In genomic region chr9:124452841-124453585, GRCh38 we compare ENCODE assay signal across 18 cellular contexts. TPM values are rescaled to one million over a fixed set of nuclear protein-coding genes. Genes with fewer than 3 reads are reported as not detected.
DNase-seq lines count a peak whose midpoint lies in the region; ATAC-seq, FAIRE-seq and TF ChIP-seq lines count a peak whose summit lies in the region.
"Had no signal": no experiment of that assay in that cellular context is flagged by ENCODE, and none has a peak within 500 bp of the region (broad histone marks: within the 10 kb centered on the region; RNA-seq: fewer than 3 reads in every experiment).

No MANE protein-coding gene starts in this region.

- no peak overlapping the region for H3K9ac ChIP-seq in HepG2 (ENCODE audit: insufficient read depth, low read depth, low read length)

- no peak overlapping the region for H3K27ac Mint-ChIP-seq in dendritic cell treated with granulocyte-macrophage colony-stimulating factor and Interleukin-4, amounts not matched to agents 40 ng/mL and 50 ng/mL, for 4 days
- H3K27ac Mint-ChIP-seq in effector memory CD8-positive, alpha-beta T cell, result no peak overlapping the region

- DNase-seq in cardiac septum (ENCODE audit: low spot score), result peak; percentile 56
- no peak for DNase-seq in left cardiac atrium
- no peak for DNase-seq in HepG2 (ENCODE audit: low spot score)
- DNase-seq in aorta, result peak; percentile 25 to 73
- no peak for DNase-seq in D341Med (ENCODE audit: low spot score)
- no peak for DNase-seq in effector memory CD8-positive, alpha-beta T cell
- no peak for DNase-seq in stomach
- DNase-seq: activated gamma-delta T cell, foreskin fibroblast, GF-D8, MG63, NCI-H187, NCI-H524 treated with DMSO at 0.1 percent for 48 hours, WERI-Rb-1 had no signal

- in situ Hi-C loops in HepG2 (cut with HindIII; ENCODE audit: extremely low pct_ligation_motif_present, low pct_unique_long_range_greater_than_20kb), result no loop called here

- peaks cover 52% of the 10 kb centered on the region for H3K27me3 Mint-ChIP-seq in dendritic cell treated with granulocyte-macrophage colony-stimulating factor and Interleukin-4, amounts not matched to agents 40 ng/mL and 50 ng/mL, for 4 days
- peaks cover 29 to 48% of the 10 kb centered on the region in 2 donors for H3K27me3 Mint-ChIP-seq in effector memory CD8-positive, alpha-beta T cell

- peak overlapping the region; percentile 51 for H3K4me2 ChIP-seq in HepG2 (ENCODE audit: low read depth, low read length)

- TF ChIP-seq CTCF in HepG2 (CRISPR knock-in tag; IDR thresholded peaks at IDR 0.05) (no peak), stomach (IDR thresholded peaks at IDR 0.05) (no peak)

- no peaks in the 10 kb centered on the region for H3K9me3 Mint-ChIP-seq in dendritic cell treated with granulocyte-macrophage colony-stimulating factor and Interleukin-4, amounts not matched to agents 40 ng/mL and 50 ng/mL, for 4 days
- no peaks in the 10 kb centered on the region for H3K9me3 Mint-ChIP-seq in effector memory CD8-positive, alpha-beta T cell

- POLR2A ChIA-PET in HepG2 (lab: Yijun Ruan, JAX), result interaction anchor here (0.6 kb wide), 1 partner anchor 9 kb away, joined by 3 read pairs; no protein-coding TSS in a partner anchor

- TF ChIP-seq POLR2A in HepG2 (IDR thresholded peaks at IDR 0.05; ENCODE audit: insufficient read depth in 1 of 2, low read depth in 2 of 2, low read length in 2 of 2), result no peak
- TF ChIP-seq POLR2A in stomach (IDR thresholded peaks at IDR 0.05), result no peak

- no peak overlapping the region for H2AFZ ChIP-seq in HepG2 (ENCODE audit: low read length)

- H3K79me2 ChIP-seq in HepG2 (ENCODE audit: insufficient read depth, low read length), result no peaks in the 10 kb centered on the region

- CTCF ChIA-PET in HepG2 (lab: Yijun Ruan, JAX; ENCODE audit: low intra/inter-chr PET ratio, low total read pairs), result no interaction called here

- peak overlapping the region; percentile 53 for H3K4me3 Mint-ChIP-seq in dendritic cell treated with granulocyte-macrophage colony-stimulating factor and Interleukin-4, amounts not matched to agents 40 ng/mL and 50 ng/mL, for 4 days
- no peak overlapping the region for H3K4me3 Mint-ChIP-seq in effector memory CD8-positive, alpha-beta T cell

- 91% methylated on average over 38 of the region's 85 CpGs for WGBS in HepG2 (ENCODE audit: low lambda C conversion rate)
- 27 to 31% methylated on average over 57 to 85 of the region's 85 CpGs for WGBS in aorta, 2 donors
- 35 to 87% (median 39%) methylated on average over 5 to 85 of the region's 85 CpGs for WGBS in stomach, 5 donors

- no TSS peak for BruUV-seq in HepG2 (replicated peaks; lab: Mats Ljungman, UMichigan)

- TF ChIP-seq EP300 in HepG2 (IDR thresholded peaks at IDR 0.05; ENCODE audit: low read depth in 2 of 2, low read length in 2 of 2) (no peak), HepG2 (CRISPR knock-in tag; IDR thresholded peaks at IDR 0.05; ENCODE audit: borderline replicate concordance) (no peak), stomach (IDR thresholded peaks at IDR 0.05) (no peak)

- H3K4me3 ChIP-seq in HepG2 (replicated peaks in 1 of 3; ENCODE audit: insufficient read depth in 1 of 3, low read depth in 2 of 3, low read length in 3 of 3), result peak overlapping the region in 2 of 3 experiments; percentile 46 to 55; a peak in 3 of 6 replicates
- H3K4me3 ChIP-seq in aorta (ENCODE audit: low read length in 2 of 2), result no peak overlapping the region
- peak overlapping the region in 2 of 4 donors; percentile 28 for H3K4me3 ChIP-seq in stomach
- H3K4me3 ChIP-seq: MG63 had no signal

- H4K20me1 ChIP-seq in HepG2 (ENCODE audit: insufficient read depth, low read length), result no peaks in the 10 kb centered on the region

- no peak overlapping the region for H3K27ac ChIP-seq in HepG2 (ENCODE audit: extremely low read length, insufficient read depth, low read length)
- H3K27ac ChIP-seq in aorta (ENCODE audit: low read depth in 1 of 2, low read length in 2 of 2), result no peak overlapping the region
- no peak overlapping the region for H3K27ac ChIP-seq in stomach
- H3K27ac ChIP-seq: WERI-Rb-1 had no signal

- H3K36me3 ChIP-seq in HepG2 (replicated peaks in 1 of 2; ENCODE audit: control insufficient read depth in 1 of 2, insufficient read depth in 2 of 2, low read length in 2 of 2) (no peaks in the 10 kb centered on the region), aorta (ENCODE audit: control insufficient read depth in 1 of 2, insufficient read depth in 2 of 2, low read length in 1 of 2) (no peaks in the 10 kb centered on the region), stomach (no peaks in the 10 kb centered on the region)
- H3K36me3 ChIP-seq: MG63, WERI-Rb-1 had no signal

- intact Hi-C loops in cardiac septum (cut with DNase I) (no loop called here), left cardiac atrium (cut with DNase I) (no loop called here), HepG2 (cut with micrococcal nuclease; ENCODE audit: unreplicated experiment) (no loop called here), aorta (cut with DNase I) (no loop called here), stomach (cut with DNase I; ENCODE audit: low total_unique reads) (no loop called here)
- intact Hi-C loops in dendritic cell treated with granulocyte-macrophage colony-stimulating factor and Interleukin-4, amounts not matched to agents 40 ng/mL and 50 ng/mL, for 4 days (cut with micrococcal nuclease), result no loop called here

- no peak for FAIRE-seq in HepG2 (lab: Jason Lieb, UNC)
- FAIRE-seq: islet of Langerhans had no signal

- H3K4me1 ChIP-seq in HepG2 (ENCODE audit: insufficient read depth, low read length), result peaks cover 10% of the 10 kb centered on the region; the same call in 1 of the 2 replicates
- no peaks in the 10 kb centered on the region for H3K4me1 ChIP-seq in aorta (ENCODE audit: control insufficient read depth in 1 of 2, insufficient read depth in 2 of 2, low read length in 2 of 2)
- H3K4me1 ChIP-seq in stomach, result peaks cover 11 to 23% (median 16%) of the 10 kb centered on the region in 4 donors

- no peak for TF ChIP-seq RAD21 in HepG2 (CRISPR knock-in tag; IDR thresholded peaks at IDR 0.05)

- ATAC-seq in left cardiac atrium (no peak), HepG2 (peak; percentile 9; the same call in 1 of the 3 replicates), aorta (ENCODE audit: low FRiP score) (no peak)
- ATAC-seq in effector memory CD8-positive, alpha-beta T cell (replicated peaks), result no peak

- H3K4me1 Mint-ChIP-seq in dendritic cell treated with granulocyte-macrophage colony-stimulating factor and Interleukin-4, amounts not matched to agents 40 ng/mL and 50 ng/mL, for 4 days (ENCODE audit: low read depth), result peaks cover 6% of the 10 kb centered on the region
- peaks cover 0 to 4% of the 10 kb centered on the region in 2 donors for H3K4me1 Mint-ChIP-seq in effector memory CD8-positive, alpha-beta T cell (ENCODE audit: low read depth in 2 of 2)

- no peaks in the 10 kb centered on the region for H3K36me3 Mint-ChIP-seq in dendritic cell treated with granulocyte-macrophage colony-stimulating factor and Interleukin-4, amounts not matched to agents 40 ng/mL and 50 ng/mL, for 4 days (ENCODE audit: low read depth)
- H3K36me3 Mint-ChIP-seq in effector memory CD8-positive, alpha-beta T cell (ENCODE audit: insufficient read depth), result no peaks in the 10 kb centered on the region

- peaks cover 15 to 43% of the 10 kb centered on the region in 2 experiments; a peak in 3 of 5 replicates for H3K27me3 ChIP-seq in HepG2 (ENCODE audit: control insufficient read depth in 1 of 2, insufficient read depth in 2 of 2, low read length in 2 of 2)
- H3K27me3 ChIP-seq in aorta (ENCODE audit: control insufficient read depth in 1 of 2, insufficient read depth in 2 of 2, low read length in 1 of 2), result no peaks in the 10 kb centered on the region
- peaks cover 15 to 73% (median 54%) of the 10 kb centered on the region in 3 donors for H3K27me3 ChIP-seq in stomach
- H3K27me3 ChIP-seq: MG63 had no signal

- no peaks in the 10 kb centered on the region for H3K9me3 ChIP-seq in HepG2 (ENCODE audit: low read length)
- H3K9me3 ChIP-seq in aorta (ENCODE audit: control insufficient read depth, low read length), result no peaks in the 10 kb centered on the region
- no peaks in the 10 kb centered on the region for H3K9me3 ChIP-seq in stomach
- H3K9me3 ChIP-seq: MG63 had no signal

RNA-seq across cellular contexts. Expression of gene ADGRD2, which starts 2.8 kb away (rescaled TPM):
- total RNA-seq in cardiac septum (not detected), left cardiac atrium (not detected), HepG2 (2016; rRNA removed; fragmentation: Illumina TruSeq; extraction: Trizol) (not detected in 2 replicates), aorta (not detected), stomach (not detected)
- not detected in 2 replicates for total RNA-seq in HepG2 (2016; cell fraction: cytosol; rRNA removed; fragmentation: Illumina TruSeq; extraction: Trizol; ENCODE audit: low read depth)
- total RNA-seq in HepG2 (2016; cell fraction: insoluble cytoplasmic fraction; rRNA removed; fragmentation: Illumina TruSeq; extraction: Trizol), result not detected in 2 replicates
- not detected in 2 replicates for total RNA-seq in HepG2 (2016; cell fraction: membrane; rRNA removed; fragmentation: Illumina TruSeq; extraction: Trizol)
- total RNA-seq in HepG2 (2016; cell fraction: nucleus; rRNA removed; fragmentation: Illumina TruSeq; extraction: Trizol), result not detected in 2 replicates
- polyA plus RNA-seq in HepG2 (2011; rRNA removed) (not detected in 2 replicates), aorta (not detected), stomach (not detected)
- not detected in 2 replicates for polyA plus RNA-seq in HepG2 (2011; cell fraction: cytosol; rRNA removed)
- polyA plus RNA-seq in HepG2 (2011; cell fraction: nucleus; rRNA removed), result not detected in 2 replicates
- not detected in 2 replicates for polyA plus RNA-seq in HepG2 (2012)
- polyA plus RNA-seq in HepG2 (2016; cell fraction: cytosol; fragmentation: Illumina TruSeq; extraction: Trizol; ENCODE audit: low read depth), result not detected in 2 replicates
- polyA plus RNA-seq in HepG2 (2016; cell fraction: insoluble cytoplasmic fraction; fragmentation: Illumina TruSeq; extraction: Trizol; ENCODE audit: low read depth), result not detected in 2 replicates
- polyA plus RNA-seq in HepG2 (2016; cell fraction: membrane; fragmentation: Illumina TruSeq; extraction: Trizol; ENCODE audit: low read depth), result not detected in 2 replicates
- not detected in 2 replicates for polyA plus RNA-seq in HepG2 (2016; cell fraction: nucleus; fragmentation: Illumina TruSeq; extraction: Trizol; ENCODE audit: insufficient read depth, low read depth)
- polyA minus RNA-seq in HepG2 (2011; rRNA and poly(A)+ RNA removed; ENCODE audit: low replicate concordance), result not detected in 2 replicates
- polyA minus RNA-seq in HepG2 (2011; cell fraction: cytosol; rRNA and poly(A)+ RNA removed), result not detected in 2 replicates
- not detected in 2 replicates for polyA minus RNA-seq in HepG2 (2011; cell fraction: nucleus; rRNA and poly(A)+ RNA removed)
- total RNA-seq: A673; activated CD8-positive, alpha-beta memory T cell treated with anti-CD3 and anti-CD28 coated beads for 36 hours had no signal

RNA-seq across cellular contexts. Expression of gene PSMB7, which starts 37.8 kb away (rescaled TPM):
- 133 TPM for total RNA-seq in cardiac septum
- total RNA-seq in left cardiac atrium, result 100 to 1,000 TPM; 124 to 135 TPM
- 259 and 395 TPM in 2 replicates for total RNA-seq in HepG2 (2016; rRNA removed; fragmentation: Illumina TruSeq; extraction: Trizol)
- 81.7 and 96.6 TPM in 2 replicates for total RNA-seq in HepG2 (2016; cell fraction: cytosol; rRNA removed; fragmentation: Illumina TruSeq; extraction: Trizol; ENCODE audit: low read depth)
- 268 and 419 TPM in 2 replicates for total RNA-seq in HepG2 (2016; cell fraction: insoluble cytoplasmic fraction; rRNA removed; fragmentation: Illumina TruSeq; extraction: Trizol)
- 127 and 128 TPM in 2 replicates for total RNA-seq in HepG2 (2016; cell fraction: membrane; rRNA removed; fragmentation: Illumina TruSeq; extraction: Trizol)
- total RNA-seq in HepG2 (2016; cell fraction: nucleus; rRNA removed; fragmentation: Illumina TruSeq; extraction: Trizol), result 111 and 118 TPM in 2 replicates
- 261 and 291 TPM in 2 replicates for polyA plus RNA-seq in HepG2 (2011; rRNA removed)
- 283 and 308 TPM in 2 replicates for polyA plus RNA-seq in HepG2 (2011; cell fraction: cytosol; rRNA removed)
- polyA plus RNA-seq in HepG2 (2011; cell fraction: nucleus; rRNA removed), result 63.6 and 73.0 TPM in 2 replicates
- polyA plus RNA-seq in HepG2 (2012), result 163 and 239 TPM in 2 replicates
- 101 and 108 TPM in 2 replicates for polyA plus RNA-seq in HepG2 (2016; cell fraction: cytosol; fragmentation: Illumina TruSeq; extraction: Trizol; ENCODE audit: low read depth)
- 433 and 456 TPM in 2 replicates for polyA plus RNA-seq in HepG2 (2016; cell fraction: insoluble cytoplasmic fraction; fragmentation: Illumina TruSeq; extraction: Trizol; ENCODE audit: low read depth)
- polyA plus RNA-seq in HepG2 (2016; cell fraction: membrane; fragmentation: Illumina TruSeq; extraction: Trizol; ENCODE audit: low read depth), result 121 and 132 TPM in 2 replicates
- polyA plus RNA-seq in HepG2 (2016; cell fraction: nucleus; fragmentation: Illumina TruSeq; extraction: Trizol; ENCODE audit: insufficient read depth, low read depth), result 139 and 158 TPM in 2 replicates
- polyA minus RNA-seq in HepG2 (2011; rRNA and poly(A)+ RNA removed; ENCODE audit: low replicate concordance), result 167 and 496 TPM in 2 replicates
- polyA minus RNA-seq in HepG2 (2011; cell fraction: cytosol; rRNA and poly(A)+ RNA removed), result 83.8 and 88.1 TPM in 2 replicates
- polyA minus RNA-seq in HepG2 (2011; cell fraction: nucleus; rRNA and poly(A)+ RNA removed), result 83.6 and 97.7 TPM in 2 replicates
- total RNA-seq in aorta, result 10 to 100 TPM; 75.9 to 83.5 TPM
- 100 to 1,000 TPM in 1 of 2 donors, 10 to 100 TPM in 1; 96.8 to 153 TPM for polyA plus RNA-seq in aorta
- 100 to 1,000 TPM in 1 of 5 donors, 10 to 100 TPM in 3, 1 to 10 TPM in 1; 4.9 to 155 (median 81.2) TPM for total RNA-seq in stomach
- polyA plus RNA-seq in stomach, result 100 to 1,000 TPM; 179 to 213 (median 184) TPM

RNA-seq across cellular contexts. Expression of gene NR5A1, which starts 54.2 kb away (rescaled TPM):
- total RNA-seq in cardiac septum (not detected), left cardiac atrium (not detected), HepG2 (2016; rRNA removed; fragmentation: Illumina TruSeq; extraction: Trizol) (38.8 and 44.7 TPM in 2 replicates), aorta (not detected), stomach (not detected)
- total RNA-seq in HepG2 (2016; cell fraction: cytosol; rRNA removed; fragmentation: Illumina TruSeq; extraction: Trizol; ENCODE audit: low read depth), result 7.2 and 7.8 TPM in 2 replicates
- 32.3 and 46.7 TPM in 2 replicates for total RNA-seq in HepG2 (2016; cell fraction: insoluble cytoplasmic fraction; rRNA removed; fragmentation: Illumina TruSeq; extraction: Trizol)
- 22.5 and 25.3 TPM in 2 replicates for total RNA-seq in HepG2 (2016; cell fraction: membrane; rRNA removed; fragmentation: Illumina TruSeq; extraction: Trizol)
- total RNA-seq in HepG2 (2016; cell fraction: nucleus; rRNA removed; fragmentation: Illumina TruSeq; extraction: Trizol), result 26.4 and 32.4 TPM in 2 replicates
- polyA plus RNA-seq in HepG2 (2011; rRNA removed) (28.9 and 43.2 TPM in 2 replicates), aorta (not detected), stomach (1 to 10 TPM in 1 of 3 donors, under 1 TPM in 1, not detected in 1; 0.03 to 2.4 TPM)
- 25.4 and 37.8 TPM in 2 replicates for polyA plus RNA-seq in HepG2 (2011; cell fraction: cytosol; rRNA removed)
- 82.6 and 84.5 TPM in 2 replicates for polyA plus RNA-seq in HepG2 (2011; cell fraction: nucleus; rRNA removed)
- 22.4 and 32.6 TPM in 2 replicates for polyA plus RNA-seq in HepG2 (2012)
- polyA plus RNA-seq in HepG2 (2016; cell fraction: cytosol; fragmentation: Illumina TruSeq; extraction: Trizol; ENCODE audit: low read depth), result 6.7 and 7.0 TPM in 2 replicates
- polyA plus RNA-seq in HepG2 (2016; cell fraction: insoluble cytoplasmic fraction; fragmentation: Illumina TruSeq; extraction: Trizol; ENCODE audit: low read depth), result 34.3 and 43.6 TPM in 2 replicates
- polyA plus RNA-seq in HepG2 (2016; cell fraction: membrane; fragmentation: Illumina TruSeq; extraction: Trizol; ENCODE audit: low read depth), result 17.4 and 17.9 TPM in 2 replicates
- 59.8 and 63.0 TPM in 2 replicates for polyA plus RNA-seq in HepG2 (2016; cell fraction: nucleus; fragmentation: Illumina TruSeq; extraction: Trizol; ENCODE audit: insufficient read depth, low read depth)
- polyA minus RNA-seq in HepG2 (2011; rRNA and poly(A)+ RNA removed; ENCODE audit: low replicate concordance), result 75.6 TPM in 1 of 2 replicates, not detected in the other
- polyA minus RNA-seq in HepG2 (2011; cell fraction: cytosol; rRNA and poly(A)+ RNA removed), result 33.2 and 39.7 TPM in 2 replicates
- 18.8 and 21.6 TPM in 2 replicates for polyA minus RNA-seq in HepG2 (2011; cell fraction: nucleus; rRNA and poly(A)+ RNA removed)
- total RNA-seq: A673; activated CD8-positive, alpha-beta memory T cell treated with anti-CD3 and anti-CD28 coated beads for 36 hours had no signal

Comparison
In these comparisons a context has a peak if more than half of its experiments do, and no peak if none do; other contexts are left out.
1. DNase-seq: peak in cardiac septum (single experiment) and aorta (2 of 2); none in left cardiac atrium (single experiment), HepG2 (single experiment), D341Med (single experiment), effector memory CD8-positive, alpha-beta T cell (0 of 3) and stomach (single experiment).
2. H3K4me3 ChIP-seq: peak in HepG2 (2 of 3); none in aorta (0 of 2).